In genomic region chrX:15158736-15159406, GRCh38 we compare ENCODE assay signal across 9 cellular contexts.
A peak's percentile ranks its signal among the peaks of the same experiment; 100 is the strongest.
DNase-seq lines count a peak whose midpoint lies in the region; ATAC-seq, FAIRE-seq and TF ChIP-seq lines count a peak whose summit lies in the region.
"Had no signal": no experiment of that assay in that cellular context is flagged by ENCODE, and none has a peak within 500 bp of the region (broad histone marks: within the 10 kb centered on the region; RNA-seq: fewer than 3 reads in every experiment).

No MANE protein-coding gene starts in this region.

- H3K36me3 ChIP-seq in astrocyte (ENCODE audit: insufficient read depth, low read length) = no peaks in the 10 kb centered on the region

- H3K79me2 ChIP-seq in astrocyte (ENCODE audit: insufficient read depth, low read length) = no peaks in the 10 kb centered on the region

- TF ChIP-seq POLR2A in GM12892 (IDR thresholded peaks at IDR 0.05; ENCODE audit: low read depth, low read length) (no peak), lower leg skin (IDR thresholded peaks at IDR 0.05) (no peak)

- no peaks in the 10 kb centered on the region for H3K9me3 Mint-ChIP-seq in astrocyte (ENCODE audit: unreplicated experiment)

- H3K9me3 ChIP-seq in astrocyte (ENCODE audit: insufficient read depth, low read depth, low read length) = no peaks in the 10 kb centered on the region

- H3K4me2 ChIP-seq in astrocyte (ENCODE audit: low read length) = no peak overlapping the region

- FAIRE-seq in GM12892 (lab: Jason Lieb, UNC) = peak; percentile 88
- FAIRE-seq in astrocyte (lab: Jason Lieb, UNC) = peak; percentile 67

- no peak overlapping the region for H3K4me3 Mint-ChIP-seq in astrocyte (ENCODE audit: unreplicated experiment)

- H3K4me1 Mint-ChIP-seq in astrocyte (ENCODE audit: low read depth, unreplicated experiment) = no peaks in the 10 kb centered on the region
- H3K4me1 Mint-ChIP-seq: naive B cell had no signal

- no peaks in the 10 kb centered on the region for H3K27me3 ChIP-seq in astrocyte (ENCODE audit: insufficient read depth, low read length)

- H3K4me3 ChIP-seq in astrocyte (ENCODE audit: insufficient read depth, low read depth, low read length) (no peak overlapping the region), lower leg skin (ENCODE audit: low read depth, poor library complexity, severe bottlenecking) (no peak overlapping the region)

- no peak overlapping the region for H3K27ac ChIP-seq in astrocyte (ENCODE audit: low read depth, low read length)

- H3K9ac ChIP-seq in astrocyte (ENCODE audit: low read length) = no peak overlapping the region

- WGBS in lower leg skin, 2 donors = 77 to 83% methylated on average over 7 of the region's 7 CpGs

- no peaks in the 10 kb centered on the region for H3K36me3 Mint-ChIP-seq in astrocyte (ENCODE audit: low read depth, unreplicated experiment)

- H3K27me3 Mint-ChIP-seq in astrocyte (ENCODE audit: low read depth, unreplicated experiment) = no peaks in the 10 kb centered on the region

- no peaks in the 10 kb centered on the region for H3K4me1 ChIP-seq in astrocyte (ENCODE audit: insufficient read depth, low read length)

- intact Hi-C loops in lower leg skin (cut with DNase I; ENCODE audit: low total_unique reads) (no loop called here), sciatic nerve (cut with DNase I) (no loop called here)

- DNase-seq in GM12892 (ENCODE audit: insufficient read length) (no peak), astrocyte (ENCODE audit: low read depth) (no peak), DMS 273 (lab: John Stamatoyannopoulos, UW; ENCODE audit: unreplicated experiment) (no peak), lower leg skin (ENCODE audit: low spot score in 2 of 2) (no peak), sciatic nerve (ENCODE audit: low spot score) (no peak), NCI-H1105 treated with DMSO at 0.1 percent for 48 hours (lab: John Stamatoyannopoulos, UW) (no peak)
- DNase-seq: naive B cell had no signal

- TF ChIP-seq CTCF in astrocyte (IDR thresholded peaks at IDR 0.05; ENCODE audit: insufficient read depth, low read depth, low read length) = no peak
- no peak for TF ChIP-seq CTCF in lower leg skin (IDR thresholded peaks at IDR 0.05)

- no peak overlapping the region for H3K27ac Mint-ChIP-seq in astrocyte (ENCODE audit: unreplicated experiment)
- H3K27ac Mint-ChIP-seq: naive B cell had no signal

- H2AFZ ChIP-seq in astrocyte (ENCODE audit: low read depth, low read length) = no peak overlapping the region

- no peaks in the 10 kb centered on the region for H4K20me1 ChIP-seq in astrocyte (ENCODE audit: insufficient read depth, low read length)

- ATAC-seq in GM21390 (IDR thresholded peaks at IDR 0.05; ENCODE audit: unreplicated experiment) (peak; percentile 77), HG03460 (IDR thresholded peaks at IDR 0.05; ENCODE audit: unreplicated experiment) (peak; percentile 74), sciatic nerve (no peak)
